33 cellular contexts compared by ENCODE assay signal in genomic region chr21:39851219-39851618, GRCh38. TPM values are rescaled to one million over a fixed set of nuclear protein-coding genes. Genes with fewer than 3 reads are reported as not detected.
"Had no signal": no experiment of that assay in that cellular context is flagged by ENCODE, and none has a peak within 500 bp of the region (broad histone marks: within the 10 kb centered on the region; RNA-seq: fewer than 3 reads in every experiment).

No MANE protein-coding gene starts in this region.

- H3K27ac ChIP-seq: colonic mucosa, foreskin keratinocyte, gastroesophageal sphincter, heart left ventricle, left lung, prostate gland, right atrium auricular region, stomach, tibial artery had no signal

- H3K9me3 ChIP-seq: colonic mucosa, esophagus muscularis mucosa, gastroesophageal sphincter, heart left ventricle, left lung, mucosa of descending colon, prostate gland, right atrium auricular region, stomach, tibial artery had no signal

- H3K4me3 Mint-ChIP-seq: mesothelial cell of epicardium; natural killer cell treated with Interleukin-12 subunit alpha and Interleukin-12 subunit beta and Interleukin-15 and Interleukin-18, amount 100 ng/mL, for 72 hours; neural crest cell; stimulated activated effector memory CD8-positive, alpha-beta T cell treated with anti-CD3 and anti-CD28 coated beads, Interleukin-12 subunit alpha, Interleukin-12 subunit beta, amount 100 ng/mL, for 72 hours; type B pancreatic cell had no signal

- H3K4me1 ChIP-seq: colonic mucosa, foreskin keratinocyte, heart left ventricle, left lung, prostate gland, right atrium auricular region, tibial artery had no signal

- H3K36me3 Mint-ChIP-seq: mesothelial cell of epicardium; naive B cell; natural killer cell treated with Interleukin-12 subunit alpha and Interleukin-12 subunit beta and Interleukin-15 and Interleukin-18, amount 100 ng/mL, for 72 hours; stimulated activated effector memory CD8-positive, alpha-beta T cell treated with anti-CD3 and anti-CD28 coated beads, Interleukin-12 subunit alpha, Interleukin-12 subunit beta, amount 100 ng/mL, for 72 hours had no signal

- H3K27me3 ChIP-seq: colonic mucosa, esophagus muscularis mucosa, foreskin keratinocyte, gastroesophageal sphincter, heart left ventricle, left lung, right atrium auricular region, stomach, tibial artery had no signal

- H3K36me3 ChIP-seq: colonic mucosa, esophagus muscularis mucosa, gastroesophageal sphincter, heart left ventricle, left lung, prostate gland, right atrium auricular region, stomach, tibial artery had no signal

- H3K27ac Mint-ChIP-seq: mesothelial cell of epicardium; naive B cell; natural killer cell treated with Interleukin-12 subunit alpha and Interleukin-12 subunit beta and Interleukin-15 and Interleukin-18, amount 100 ng/mL, for 72 hours; stimulated activated effector memory CD8-positive, alpha-beta T cell treated with anti-CD3 and anti-CD28 coated beads, Interleukin-12 subunit alpha, Interleukin-12 subunit beta, amount 100 ng/mL, for 72 hours; type B pancreatic cell had no signal

- H3K4me2 ChIP-seq: smooth muscle cell had no signal

- DNase-seq: colonic mucosa; dermis blood vessel endothelial cell; effector memory CD4-positive, alpha-beta T cell; foreskin keratinocyte; heart left ventricle; hippocampal formation; left cardiac atrium; left lung; mesenchymal stem cell; mucosa of descending colon; naive B cell; stimulated activated CD4-positive, alpha-beta T cell treated with anti-CD3 and anti-CD28 coated beads, Interleukin-12 subunit alpha, Interleukin-12 subunit beta, amount 100 ng/mL, for 4 hours; stimulated activated CD4-positive, alpha-beta T cell treated with anti-CD3 and anti-CD28 coated beads, Interleukin-1b, Interleukin-23, amount 100 ng/mL, for 48 hours; stimulated activated CD4-positive, alpha-beta T cell treated with anti-CD3 and anti-CD28 coated beads, Interleukin-4, amount 100 ng/mL, for 1 hour; stimulated activated naive CD4-positive, alpha-beta T cell treated with Interleukin-2 at 50 U/mL for 16 hours; stomach; tibial artery had no signal

- H3K4me3 ChIP-seq: colonic mucosa, esophagus muscularis mucosa, gastroesophageal sphincter, heart left ventricle, left lung, mucosa of descending colon, prostate gland, right atrium auricular region, smooth muscle cell, stomach, tibial artery had no signal

- H3K4me1 Mint-ChIP-seq: naive B cell; neural crest cell; stimulated activated effector memory CD8-positive, alpha-beta T cell treated with anti-CD3 and anti-CD28 coated beads, Interleukin-12 subunit alpha, Interleukin-12 subunit beta, amount 100 ng/mL, for 72 hours had no signal

- H3K27me3 Mint-ChIP-seq: naive B cell had no signal

RNA-seq across cellular contexts. Expression of gene PCP4, which starts 16.0 kb away (rescaled TPM):
- total RNA-seq: dermis blood vessel endothelial cell; endothelial cell of umbilical vein; epithelial cell of proximal tubule; fibroblast of lung; foreskin keratinocyte; lung microvascular endothelial cell; natural killer cell treated with Interleukin-12 subunit alpha and Interleukin-12 subunit beta and Interleukin-15 and Interleukin-18, amount 100 ng/mL, for 72 hours; osteocyte; smooth muscle cell; subcutaneous adipose tissue had no signal
- polyA plus RNA-seq: endothelial cell of umbilical vein, fibroblast of lung, foreskin keratinocyte, smooth muscle cell had no signal
